ENCODE assay signal across 8 cellular contexts in genomic region chr2:71275939-71276310, GRCh38. TPM values are rescaled to one million over a fixed set of nuclear protein-coding genes. Genes with fewer than 3 reads are reported as not detected.
A peak's percentile ranks its signal among the peaks of the same experiment; 100 is the strongest.
DNase-seq lines count a peak whose midpoint lies in the region; ATAC-seq and TF ChIP-seq lines count a peak whose summit lies in the region.

No MANE protein-coding gene starts in this region.

- H3K4me3 ChIP-seq in SK-N-MC = peak overlapping the region; percentile 98
- H3K4me3 ChIP-seq in iPS-15b (ENCODE audit: low read depth, low read length) = peak overlapping the region; percentile 35

- TF ChIP-seq POLR2A in erythroblast (IDR thresholded peaks at IDR 0.05; ENCODE audit: low read length) = no peak

- CTCF ChIA-PET in activated CD4-positive, alpha-beta T cell treated with anti-CD3 and anti-CD28 coated beads, Interleukin-2, amount 10 ng/mL, durations not matched to agents 7 days and 5 days (lab: Charles Lee) = no interaction called here

- DNase-seq in activated CD4-positive, alpha-beta T cell treated with anti-CD3 and anti-CD28 coated beads, Interleukin-2, amount 10 ng/mL, durations not matched to agents 7 days and 5 days = no peak
- DNase-seq in activated CD4-positive, alpha-beta T cell treated with anti-CD3 and anti-CD28 coated beads for 1 hour = no peak
- DNase-seq in SK-N-MC (ENCODE audit: low read depth, low spot score) = peak; percentile 28
- DNase-seq in substantia nigra (lab: John Stamatoyannopoulos, UW) = no peak
- no peak for DNase-seq in DMS53 (lab: John Stamatoyannopoulos, UW)
- no peak for DNase-seq in erythroblast (lab: John Stamatoyannopoulos, UW)

- H3K4me3 Mint-ChIP-seq in activated CD4-positive, alpha-beta T cell treated with anti-CD3 and anti-CD28 coated beads, Interleukin-2, amount 10 ng/mL, durations not matched to agents 7 days and 5 days = peak overlapping the region; percentile 58

- POLR2A ChIA-PET in activated CD4-positive, alpha-beta T cell treated with anti-CD3 and anti-CD28 coated beads, Interleukin-2, amount 10 ng/mL, durations not matched to agents 7 days and 5 days (lab: Charles Lee) = no interaction called here

- no peak overlapping the region for H3K27ac Mint-ChIP-seq in activated CD4-positive, alpha-beta T cell treated with anti-CD3 and anti-CD28 coated beads, Interleukin-2, amount 10 ng/mL, durations not matched to agents 7 days and 5 days

- H3K27ac ChIP-seq in SK-N-MC = no peak overlapping the region
- peak overlapping the region; percentile 91 for H3K27ac ChIP-seq in substantia nigra (ENCODE audit: low read depth, low read length, poor library complexity, severe bottlenecking)

- H3K4me1 ChIP-seq in iPS-15b (ENCODE audit: control insufficient read depth, insufficient read depth, low read length) = peaks cover 20% of the 10 kb centered on the region

- H3K9ac ChIP-seq in SK-N-MC (ENCODE audit: insufficient read length) (no peak overlapping the region), iPS-15b (ENCODE audit: low read depth, low read length) (no peak overlapping the region)

- H3K9me3 ChIP-seq in SK-N-MC (ENCODE audit: low read depth, low read length) = no peaks in the 10 kb centered on the region
- H3K9me3 ChIP-seq in iPS-15b (ENCODE audit: control insufficient read depth, insufficient read depth, low read length) = no peaks in the 10 kb centered on the region

- H3K36me3 ChIP-seq in SK-N-MC (ENCODE audit: insufficient read depth, low read length) (no peaks in the 10 kb centered on the region), iPS-15b (ENCODE audit: control insufficient read depth, insufficient read depth, low read length) (no peaks in the 10 kb centered on the region)

- H3K4me1 Mint-ChIP-seq in activated CD4-positive, alpha-beta T cell treated with anti-CD3 and anti-CD28 coated beads, Interleukin-2, amount 10 ng/mL, durations not matched to agents 7 days and 5 days = peaks cover 14% of the 10 kb centered on the region

- peaks cover 84% of the 10 kb centered on the region for H3K27me3 Mint-ChIP-seq in activated CD4-positive, alpha-beta T cell treated with anti-CD3 and anti-CD28 coated beads, Interleukin-2, amount 10 ng/mL, durations not matched to agents 7 days and 5 days

- peaks cover 24% of the 10 kb centered on the region for H3K27me3 ChIP-seq in iPS-15b (ENCODE audit: control insufficient read depth, insufficient read depth, low read length)

- ATAC-seq in GM21515 (IDR thresholded peaks at IDR 0.05; ENCODE audit: unreplicated experiment) = no peak

- H3K36me3 Mint-ChIP-seq in activated CD4-positive, alpha-beta T cell treated with anti-CD3 and anti-CD28 coated beads, Interleukin-2, amount 10 ng/mL, durations not matched to agents 7 days and 5 days (ENCODE audit: low read depth) = no peaks in the 10 kb centered on the region

- H3K9me3 Mint-ChIP-seq in activated CD4-positive, alpha-beta T cell treated with anti-CD3 and anti-CD28 coated beads, Interleukin-2, amount 10 ng/mL, durations not matched to agents 7 days and 5 days = peaks cover 3% of the 10 kb centered on the region

RNA-seq across cellular contexts. Expression of gene PAIP2B, which starts 49.0 kb away (rescaled TPM):
- total RNA-seq in activated CD4-positive, alpha-beta T cell treated with anti-CD3 and anti-CD28 coated beads, Interleukin-2, amount 10 ng/mL, durations not matched to agents 7 days and 5 days = 1 to 10 TPM; 1.6 to 1.9 TPM

RNA-seq across cellular contexts. Expression of gene ZNF638, which starts 55.7 kb away (rescaled TPM):
- total RNA-seq in activated CD4-positive, alpha-beta T cell treated with anti-CD3 and anti-CD28 coated beads, Interleukin-2, amount 10 ng/mL, durations not matched to agents 7 days and 5 days = 100 to 1,000 TPM in 1 of 2 experiments, 10 to 100 TPM in 1; 87.6 to 101 TPM
